In genomic region chr11:74822187-74822586, GRCh38 we compare ENCODE assay signal across 13 cellular contexts.
A peak's percentile ranks its signal among the peaks of the same experiment; 100 is the strongest.
DNase-seq lines count a peak whose midpoint lies in the region; ATAC-seq and TF ChIP-seq lines count a peak whose summit lies in the region.
"Had no signal": no experiment of that assay in that cellular context is flagged by ENCODE, and none has a peak within 500 bp of the region (broad histone marks: within the 10 kb centered on the region; RNA-seq: fewer than 3 reads in every experiment).

No MANE protein-coding gene starts in this region.

- H3K4me3 Mint-ChIP-seq in chondrocyte (ENCODE audit: unreplicated experiment): no peak overlapping the region
- H3K4me3 Mint-ChIP-seq: activated CD4-positive, alpha-beta memory T cell treated with anti-CD3 and anti-CD28 coated beads for 36 hours had no signal

- H3K36me3 ChIP-seq in gastrocnemius medialis: peaks cover 0 to 17% of the 10 kb centered on the region in 2 donors

- H3K27me3 ChIP-seq in gastrocnemius medialis: no peaks in the 10 kb centered on the region
- H3K27me3 ChIP-seq: testis had no signal

- intact Hi-C loops in gastrocnemius medialis (cut with DNase I; ENCODE audit: low total_unique reads): no loop called here

- H3K27ac ChIP-seq in gastrocnemius medialis: peak overlapping the region; percentile 59 to 82 (median 66)

- H3K27me3 Mint-ChIP-seq in chondrocyte (ENCODE audit: low read depth): no peaks in the 10 kb centered on the region
- H3K27me3 Mint-ChIP-seq: activated CD4-positive, alpha-beta memory T cell treated with anti-CD3 and anti-CD28 coated beads for 36 hours had no signal

- peaks cover 18% of the 10 kb centered on the region for H3K9me3 Mint-ChIP-seq in chondrocyte (ENCODE audit: low read depth)

- TF ChIP-seq POLR2A in gastrocnemius medialis (IDR thresholded peaks at IDR 0.05): no peak

- H3K27ac Mint-ChIP-seq in chondrocyte (ENCODE audit: unreplicated experiment): peak overlapping the region; percentile 88
- H3K27ac Mint-ChIP-seq: activated CD4-positive, alpha-beta memory T cell treated with anti-CD3 and anti-CD28 coated beads for 36 hours had no signal

- H3K4me1 ChIP-seq in gastrocnemius medialis: peaks cover 16 to 23% of the 10 kb centered on the region in 2 donors

- in situ Hi-C loops in gastrocnemius medialis (cut with MboI; ENCODE audit: low sequenced_read_pairs in 4 of 4): no loop called here

- no peaks in the 10 kb centered on the region for H3K9me3 ChIP-seq in gastrocnemius medialis
- H3K9me3 ChIP-seq: testis had no signal

- peak; percentile 24 to 83 for ATAC-seq in gastrocnemius medialis

- DNase-seq in H4 (ENCODE audit: low spot score): peak; percentile 59
- no peak for DNase-seq in chondrocyte (ENCODE audit: low spot score)
- peak; percentile 69 for DNase-seq in inferior parietal cortex (ENCODE audit: extremely low spot score)
- DNase-seq in gastrocnemius medialis: no peak
- DNase-seq in DMS114 treated with DMSO at 0.1 percent for 48 hours (lab: John Stamatoyannopoulos, UW; ENCODE audit: unreplicated experiment): no peak
- DNase-seq in NOMO-1 treated with dmso at 0.1 percent for 144 hours (lab: John Stamatoyannopoulos, UW; ENCODE audit: unreplicated experiment): no peak
- DNase-seq in GF-D8 (lab: John Stamatoyannopoulos, UW): no peak
- no peak for DNase-seq in amniotic stem cell (lab: John Stamatoyannopoulos, UW)
- DNase-seq: activated CD4-positive, alpha-beta memory T cell treated with anti-CD3 and anti-CD28 coated beads for 36 hours; Calu3; islet precursor cell; NCI-H2171 treated with DMSO at 0.1 percent for 48 hours; testis had no signal

- H3K4me1 Mint-ChIP-seq in chondrocyte (ENCODE audit: low read depth): peaks cover 31% of the 10 kb centered on the region

- H3K36me3 Mint-ChIP-seq in chondrocyte (ENCODE audit: low read depth): peaks cover 26% of the 10 kb centered on the region

- TF ChIP-seq CTCF in chondrocyte (IDR thresholded peaks at IDR 0.05): no peak
- TF ChIP-seq CTCF in gastrocnemius medialis (IDR thresholded peaks at IDR 0.05 in 4 of 5, conservative IDR thresholded peaks at IDR 0.05 in 1 of 5): no peak

- H3K4me3 ChIP-seq in gastrocnemius medialis: no peak overlapping the region
- H3K4me3 ChIP-seq: testis had no signal

Comparison
In these comparisons a context has a peak if more than half of its experiments do, and no peak if none do; other contexts are left out.
1. DNase-seq: peak in H4 (single experiment) and inferior parietal cortex (single experiment); none in chondrocyte (single experiment), gastrocnemius medialis (0 of 2), DMS114 treated with DMSO at 0.1 percent for 48 hours (single experiment), NOMO-1 treated with dmso at 0.1 percent for 144 hours (single experiment), GF-D8 (single experiment) and amniotic stem cell (single experiment).